ENCODE assay signal across 1 cellular context in genomic region chr4:128517739-128518510, GRCh38.
A peak's percentile ranks its signal among the peaks of the same experiment; 100 is the strongest.
TF ChIP-seq lines count a peak whose summit lies in the region.

No MANE protein-coding gene starts in this region.

TF ChIP-seq in HCT116, 20 proteins besides CTCF, POLR2A, EP300 and RAD21 (continued from another document):
- no peak for TF ChIP-seq REST (IDR thresholded peaks at IDR 0.05; ENCODE audit: low read depth)
- no peak for TF ChIP-seq EZH2 (IDR thresholded peaks at IDR 0.05)
- 0 out of 2 replicates have a peak, but pooled peaks have one; percentile 11 for TF ChIP-seq SRF (IDR thresholded peaks at IDR 0.05; ENCODE audit: low read depth)
- TF ChIP-seq JUND (IDR thresholded peaks at IDR 0.05), result peak; percentile 82
- TF ChIP-seq MAX (IDR thresholded peaks at IDR 0.05), result peak; percentile 34; the same call in 1 of the 2 replicates
- 0 out of 2 replicates have a peak, but pooled peaks have one; percentile 43 for TF ChIP-seq SIN3A (IDR thresholded peaks at IDR 0.05; ENCODE audit: low read depth)
- peak; percentile 90 for TF ChIP-seq CBX3 (IDR thresholded peaks at IDR 0.05; ENCODE audit: low read depth)
- TF ChIP-seq ZNF274 (IDR thresholded peaks at IDR 0.05; ENCODE audit: low read depth, low read length), result no peak
- TF ChIP-seq TCF7L2 (IDR thresholded peaks at IDR 0.05; ENCODE audit: borderline replicate concordance, extremely low read depth, insufficient read depth, insufficient read length), result no peak
- TF ChIP-seq FOSL1 (IDR thresholded peaks at IDR 0.05; ENCODE audit: low read depth), result peak; percentile 83
- peak; percentile 41; the same call in 1 of the 2 replicates for TF ChIP-seq POLR2AphosphoS5 (IDR thresholded peaks at IDR 0.05; ENCODE audit: low read depth, low read length)
- no peak for TF ChIP-seq EZH2phosphoT487 (IDR thresholded peaks at IDR 0.05; ENCODE audit: borderline replicate concordance)
- TF ChIP-seq SP1 (IDR thresholded peaks at IDR 0.05; ENCODE audit: low read depth), result peak; percentile 57
- TF ChIP-seq EGR1 (IDR thresholded peaks at IDR 0.05; ENCODE audit: low read depth), result no peak
- no peak for TF ChIP-seq ZFX (IDR thresholded peaks at IDR 0.05)
- TF ChIP-seq ELF1 (IDR thresholded peaks at IDR 0.05; ENCODE audit: borderline replicate concordance, low read depth), result no peak
- no peak for TF ChIP-seq CEBPB (IDR thresholded peaks at IDR 0.05; ENCODE audit: low read depth)
- no peak for TF ChIP-seq ATF3 (IDR thresholded peaks at IDR 0.05)
